ENCODE assay signal across 10 cellular contexts in genomic region chr9:119963798-119964372, GRCh38.
DNase-seq lines count a peak whose midpoint lies in the region; ATAC-seq and TF ChIP-seq lines count a peak whose summit lies in the region.
"Had no signal": no experiment of that assay in that cellular context is flagged by ENCODE, and none has a peak within 500 bp of the region (broad histone marks: within the 10 kb centered on the region; RNA-seq: fewer than 3 reads in every experiment).

No MANE protein-coding gene starts in this region.

- H3K9me3 ChIP-seq in right atrium auricular region (no peaks in the 10 kb centered on the region), ascending aorta (no peaks in the 10 kb centered on the region)

- DNase-seq in left cardiac atrium (peak; percentile 25), right atrium auricular region (ENCODE audit: low spot score) (no peak), ascending aorta (ENCODE audit: low spot score in 2 of 2) (peak in 1 of 2 donors; percentile 65), iPS-NIHi7 (ENCODE audit: extremely low spot score) (peak; percentile 83), NCI-H1694 (lab: John Stamatoyannopoulos, UW) (no peak), NCI-H1092 treated with DMSO at 0.1 percent for 48 hours (lab: John Stamatoyannopoulos, UW) (no peak), middle frontal gyrus (ENCODE audit: extremely low spot score, low spot score) (no peak)
- DNase-seq: caudate nucleus had no signal

- H3K36me3 ChIP-seq in right atrium auricular region = no peaks in the 10 kb centered on the region
- no peaks in the 10 kb centered on the region for H3K36me3 ChIP-seq in ascending aorta

- H3K4me1 ChIP-seq in right atrium auricular region (peaks cover 0 to 11% of the 10 kb centered on the region in 2 donors), ascending aorta (peaks cover 0 to 14% of the 10 kb centered on the region in 2 donors)
- H3K4me1 ChIP-seq: parathyroid adenoma had no signal

- H3K4me3 ChIP-seq in right atrium auricular region = no peak overlapping the region
- H3K4me3 ChIP-seq in ascending aorta = no peak overlapping the region

- no peak for TF ChIP-seq CTCF in right atrium auricular region (IDR thresholded peaks at IDR 0.05)
- no peak for TF ChIP-seq CTCF in ascending aorta (IDR thresholded peaks at IDR 0.05)

- H3K27ac ChIP-seq in right atrium auricular region (no peak overlapping the region), ascending aorta (peak overlapping the region; percentile 37 to 70)
- H3K27ac ChIP-seq: parathyroid adenoma had no signal

- intact Hi-C loops in left cardiac atrium (cut with DNase I) = loop anchor here (10.0 kb wide), 2 partner anchors 409 to 589 kb away; no protein-coding TSS in a partner anchor
- intact Hi-C loops in ascending aorta (cut with DNase I) = no loop called here

- ATAC-seq in left cardiac atrium = peak; percentile 68 to 76
- ATAC-seq in GM19395 (IDR thresholded peaks at IDR 0.05; ENCODE audit: unreplicated experiment) = no peak

- H3K27me3 ChIP-seq in right atrium auricular region (no peaks in the 10 kb centered on the region), ascending aorta (no peaks in the 10 kb centered on the region)

Comparison
In these comparisons a context has a peak if more than half of its experiments do, and no peak if none do; other contexts are left out.
1. DNase-seq: peak in left cardiac atrium (single experiment) and iPS-NIHi7 (single experiment); none in right atrium auricular region (single experiment), NCI-H1694 (single experiment), NCI-H1092 treated with DMSO at 0.1 percent for 48 hours (single experiment) and middle frontal gyrus (single experiment).
2. H3K27ac ChIP-seq: peak in ascending aorta (2 of 2); none in right atrium auricular region (0 of 2).